8 cellular contexts compared by ENCODE assay signal in genomic region chrX:48897621-48898306, GRCh38. TPM values are rescaled to one million over a fixed set of nuclear protein-coding genes. Genes with fewer than 3 reads are reported as not detected.
A peak's percentile ranks its signal among the peaks of the same experiment; 100 is the strongest.
DNase-seq lines count a peak whose midpoint lies in the region; ATAC-seq and TF ChIP-seq lines count a peak whose summit lies in the region.

Gene PQBP1, plus strand, starts transcription at chrX:48897930. Its CDS starts 580 bp downstream, at chrX:48898510.
Gene TIMM17B, minus strand, starts transcription at chrX:48897768. Its CDS starts 19 bp downstream, at chrX:48897749.

- H3K27ac Mint-ChIP-seq in activated naive CD4-positive, alpha-beta T cell treated with anti-CD3 and anti-CD28 coated beads, Interleukin-2, amount 50 U/mL, for 72 hours = peak within 1 kb of the TSS; percentile 94 to 96

- peaks cover 0 to 16% of the 10 kb centered on the region in 2 donors for H3K36me3 Mint-ChIP-seq in activated naive CD4-positive, alpha-beta T cell treated with anti-CD3 and anti-CD28 coated beads, Interleukin-2, amount 50 U/mL, for 72 hours

- H3K4me3 ChIP-seq in GM06990 (replicated peaks; ENCODE audit: low read depth, low read length) = peak within 1 kb of the TSS; percentile 80

- H3K36me3 ChIP-seq in GM06990 (ENCODE audit: control insufficient read depth, insufficient read depth, low read length) = peaks cover 2% of the 10 kb centered on the region

- H3K27me3 ChIP-seq in GM06990 (replicated peaks; ENCODE audit: control insufficient read depth, insufficient read depth, low read length) = no peaks in the 10 kb centered on the region

- H3K27ac ChIP-seq in temporal lobe (ENCODE audit: low read depth, low read length) = peak within 1 kb of the TSS; percentile 60

- ATAC-seq in HG02588 (IDR thresholded peaks at IDR 0.05; ENCODE audit: unreplicated experiment) (peak; percentile 93), SK-N-SH treated with all-trans-retinoic acid at 6 μM for 48 hours (peak; percentile 91)
- ATAC-seq in activated naive CD4-positive, alpha-beta T cell treated with anti-CD3 and anti-CD28 coated beads, Interleukin-2, amount 50 U/mL, for 72 hours = peak; percentile 90

- DNase-seq in GM06990 (ENCODE audit: extremely low read depth, insufficient read length) (peak; percentile 93), NCI-H1092 (lab: John Stamatoyannopoulos, UW) (peak; percentile 96), globus pallidus (ENCODE audit: low spot score) (peak; percentile 95), occipital lobe (lab: John Stamatoyannopoulos, UW) (peak; percentile 85)
- DNase-seq in activated naive CD4-positive, alpha-beta T cell treated with anti-CD3 and anti-CD28 coated beads, Interleukin-2, amount 50 U/mL, for 72 hours (ENCODE audit: low spot score in 2 of 2) = peak; percentile 84 to 89

- TF ChIP-seq CTCF in GM06990 (IDR thresholded peaks at IDR 0.05; ENCODE audit: insufficient read depth, low read length, poor library complexity, severe bottlenecking) = no peak

- no peaks in the 10 kb centered on the region for H3K9me3 Mint-ChIP-seq in activated naive CD4-positive, alpha-beta T cell treated with anti-CD3 and anti-CD28 coated beads, Interleukin-2, amount 50 U/mL, for 72 hours

TF ChIP-seq in SK-N-SH treated with all-trans-retinoic acid at 6 μM for 48 hours, 23 proteins besides CTCF, POLR2A, EP300 and RAD21:
- TF ChIP-seq TOX (CRISPR knock-in tag; IDR thresholded peaks at IDR 0.05; ENCODE audit: borderline replicate concordance) = no peak
- peak; percentile 75 for TF ChIP-seq ZNF8 (CRISPR knock-in tag; IDR thresholded peaks at IDR 0.05)

RNA-seq across cellular contexts. Expression of gene PQBP1, which starts in this region (rescaled TPM):
- total RNA-seq in activated naive CD4-positive, alpha-beta T cell treated with anti-CD3 and anti-CD28 coated beads, Interleukin-2, amount 50 U/mL, for 72 hours = 10 to 100 TPM; 77.2 to 79.3 TPM
- total RNA-seq in occipital lobe (26.8 TPM), temporal lobe (31.2 TPM)

RNA-seq across cellular contexts. Expression of gene TIMM17B, which starts in this region (rescaled TPM):
- total RNA-seq in activated naive CD4-positive, alpha-beta T cell treated with anti-CD3 and anti-CD28 coated beads, Interleukin-2, amount 50 U/mL, for 72 hours = 10 to 100 TPM; 61.4 to 86.4 TPM
- total RNA-seq in occipital lobe (27.9 TPM), temporal lobe (17.9 TPM)

Comparison
In these comparisons a context has a peak if more than half of its experiments do, and no peak if none do; other contexts are left out.
1. Peak in every context shown above with its lines: DNase-seq, ATAC-seq, H3K4me3 ChIP-seq and H3K27ac ChIP-seq.